Comparison of ENCODE assay signal across 21 cellular contexts in genomic region chr5:5638193-5638592, GRCh38.
DNase-seq lines count a peak whose midpoint lies in the region; ATAC-seq and TF ChIP-seq lines count a peak whose summit lies in the region.
"Had no signal": no experiment of that assay in that cellular context is flagged by ENCODE, and none has a peak within 500 bp of the region (broad histone marks: within the 10 kb centered on the region; RNA-seq: fewer than 3 reads in every experiment).

No MANE protein-coding gene starts in this region.

- no peak overlapping the region for H3K4me3 ChIP-seq in esophagus muscularis mucosa
- H3K4me3 ChIP-seq in muscle layer of duodenum (ENCODE audit: low read depth in 1 of 2, low read length in 2 of 2) = no peak overlapping the region
- H3K4me3 ChIP-seq in upper lobe of left lung = no peak overlapping the region
- H3K4me3 ChIP-seq: dorsolateral prefrontal cortex, transverse colon had no signal

- peak; percentile 47 to 57 for ATAC-seq in upper lobe of left lung (ENCODE audit: low FRiP score in 2 of 2)
- ATAC-seq: activated CD8-positive, alpha-beta T cell treated with anti-CD3 and anti-CD28 coated beads for 36 hours; naive thymus-derived CD4-positive, alpha-beta T cell; stimulated activated memory B cell treated with anti-CD40 and anti-IgM and Interleukin-4, amounts not matched to agents 10 μg/mL and 1 μg/mL and 100 μg/mL, for 72 hours had no signal

- intact Hi-C loops in esophagus muscularis mucosa (cut with DNase I) = loop anchor here (5.0 kb wide), 1 partner anchor 66 kb away; no protein-coding TSS in a partner anchor

- TF ChIP-seq CTCF in esophagus muscularis mucosa (IDR thresholded peaks at IDR 0.05) = no peak
- no peak for TF ChIP-seq CTCF in upper lobe of left lung (IDR thresholded peaks at IDR 0.05)

- DNase-seq in RPMI7951 (ENCODE audit: low read depth) (peak; percentile 3), esophagus muscularis mucosa (ENCODE audit: extremely low spot score) (no peak), upper lobe of left lung (peak in 1 of 2 donors; percentile 29), HUDEP-2 (lab: John Stamatoyannopoulos, UW; ENCODE audit: unreplicated experiment in 76 of 76) (no peak), SKM-1 (lab: John Stamatoyannopoulos, UW; ENCODE audit: unreplicated experiment) (no peak)
- DNase-seq in activated T-cell treated with anti-CD3 and anti-CD28 coated beads, Interleukin-2, amount 50 U/mL, for 48 hours = no peak
- DNase-seq: activated CD8-positive, alpha-beta T cell treated with anti-CD3 and anti-CD28 coated beads for 36 hours; activated naive CD4-positive, alpha-beta T cell treated with anti-CD3 and anti-CD28 coated beads, Interleukin-2, amount 50 U/mL, for 16 hours; activated T-cell treated with anti-CD3 and anti-CD28 coated beads, Interleukin-2, amount 50 U/mL, for 24 hours; brain microvascular endothelial cell; DND-41; dorsolateral prefrontal cortex; erythroblast; GOT3; naive thymus-derived CD4-positive, alpha-beta T cell; NCI-H1694; NCI-H446; RPMI8226; transverse colon had no signal

- H3K9me3 ChIP-seq in esophagus muscularis mucosa = no peaks in the 10 kb centered on the region
- H3K9me3 ChIP-seq in muscle layer of duodenum (ENCODE audit: control insufficient read depth in 1 of 2, low read length in 2 of 2) = no peaks in the 10 kb centered on the region
- H3K9me3 ChIP-seq in upper lobe of left lung = no peaks in the 10 kb centered on the region
- H3K9me3 ChIP-seq: transverse colon had no signal

- H3K27ac ChIP-seq in esophagus muscularis mucosa (replicated peaks in 1 of 4) (peak overlapping the region; percentile 79 to 84 (median 81)), muscle layer of duodenum (ENCODE audit: low read length) (peak overlapping the region; percentile 54), upper lobe of left lung (no peak overlapping the region)
- H3K27ac ChIP-seq: brain microvascular endothelial cell, dorsolateral prefrontal cortex had no signal

- TF ChIP-seq EP300 in esophagus muscularis mucosa (IDR thresholded peaks at IDR 0.05) (no peak), upper lobe of left lung (IDR thresholded peaks at IDR 0.05) (no peak)

- H3K36me3 ChIP-seq in esophagus muscularis mucosa = no peaks in the 10 kb centered on the region
- no peaks in the 10 kb centered on the region for H3K36me3 ChIP-seq in muscle layer of duodenum (ENCODE audit: control insufficient read depth in 1 of 2, insufficient read depth in 2 of 2, low read length in 2 of 2)
- H3K36me3 ChIP-seq in upper lobe of left lung = no peaks in the 10 kb centered on the region
- H3K36me3 ChIP-seq: brain microvascular endothelial cell, transverse colon had no signal

- H3K27me3 ChIP-seq in esophagus muscularis mucosa (no peaks in the 10 kb centered on the region), muscle layer of duodenum (ENCODE audit: low read depth, low read length) (no peaks in the 10 kb centered on the region), upper lobe of left lung (no peaks in the 10 kb centered on the region)
- H3K27me3 ChIP-seq: brain microvascular endothelial cell, transverse colon had no signal

- 25% methylated on average over 4 of the region's 4 CpGs for WGBS in esophagus muscularis mucosa
- 48 to 57% methylated on average over 4 of the region's 4 CpGs for WGBS in upper lobe of left lung, 2 donors

- H3K4me1 ChIP-seq in esophagus muscularis mucosa (peaks cover 14 to 37% (median 30%) of the 10 kb centered on the region in 4 donors), muscle layer of duodenum (ENCODE audit: control insufficient read depth in 1 of 2, insufficient read depth in 2 of 2, low read length in 2 of 2) (no peaks in the 10 kb centered on the region), upper lobe of left lung (peaks cover 0 to 6% (median 0%) of the 10 kb centered on the region in 4 donors)

- TF ChIP-seq POLR2A in esophagus muscularis mucosa (IDR thresholded peaks at IDR 0.05; ENCODE audit: low read depth) (no peak), upper lobe of left lung (IDR thresholded peaks at IDR 0.05) (no peak)

Comparison
In these comparisons a context has a peak if more than half of its experiments do, and no peak if none do; other contexts are left out.
1. H3K27ac ChIP-seq: peak in esophagus muscularis mucosa (4 of 4) and muscle layer of duodenum (single experiment); none in upper lobe of left lung (0 of 4).